Comparison of ENCODE assay signal across 8 cellular contexts in genomic region chr4:51655-52277, GRCh38. TPM values are rescaled to one million over a fixed set of nuclear protein-coding genes. Genes with fewer than 3 reads are reported as not detected.
DNase-seq lines count a peak whose midpoint lies in the region; ATAC-seq and TF ChIP-seq lines count a peak whose summit lies in the region.
"Not testable (repeated sequence)": the region's sequence is repeated elsewhere in the genome, so short reads cannot be mapped to it uniquely, and the experiment has no call there.

No MANE protein-coding gene starts in this region.

- peak; percentile 47 for ATAC-seq in GM18909 (IDR thresholded peaks at IDR 0.05; ENCODE audit: poor library complexity, unreplicated experiment)
- ATAC-seq in GM21529 (IDR thresholded peaks at IDR 0.05; ENCODE audit: unreplicated experiment): peak; percentile 61
- ATAC-seq in HG02885 (IDR thresholded peaks at IDR 0.05; ENCODE audit: poor library complexity, unreplicated experiment): peak; percentile 50
- ATAC-seq in HG03342 (IDR thresholded peaks at IDR 0.05; ENCODE audit: unreplicated experiment): peak; percentile 68
- ATAC-seq in naive thymus-derived CD4-positive, alpha-beta T cell: peak; percentile 66

- not testable (repeated sequence) for H3K9me3 ChIP-seq in BLaER1; SU-DHL-6 (ENCODE audit: insufficient read depth, low read length); naive thymus-derived CD4-positive, alpha-beta T cell (ENCODE audit: control insufficient read depth in 2 of 3, low read length in 3 of 3)

- not testable (repeated sequence) for H3K4me3 ChIP-seq in BLaER1; SU-DHL-6 (ENCODE audit: insufficient read depth, low read length, poor library complexity, severe bottlenecking); naive thymus-derived CD4-positive, alpha-beta T cell (ENCODE audit: low read length)

- not testable (repeated sequence) for H3K9ac ChIP-seq in BLaER1
- peak overlapping the region; percentile 69; the same call in 1 of the 2 replicates for H3K9ac ChIP-seq in SU-DHL-6 (ENCODE audit: low read length)

- intact Hi-C loops in naive thymus-derived CD4-positive, alpha-beta T cell (cut with micrococcal nuclease): not testable (repeated sequence)

- H4K20me1 ChIP-seq in BLaER1; SU-DHL-6 (ENCODE audit: low read depth, low read length): not testable (repeated sequence)

- peaks cover 0 to 12% (median 0%) of the 10 kb centered on the region in 11 donors for H3K9me3 Mint-ChIP-seq in naive thymus-derived CD4-positive, alpha-beta T cell

- not testable (repeated sequence) for H3K4me3 Mint-ChIP-seq in naive thymus-derived CD4-positive, alpha-beta T cell

- H3K9me2 ChIP-seq in SU-DHL-6 (replicated peaks; ENCODE audit: insufficient read depth, low read length): not testable (repeated sequence)

- not testable (repeated sequence) for H3K36me3 ChIP-seq in BLaER1; SU-DHL-6 (ENCODE audit: low read length); naive thymus-derived CD4-positive, alpha-beta T cell (ENCODE audit: control insufficient read depth in 2 of 3, insufficient read depth in 3 of 3, low read length in 3 of 3)

- POLR2A ChIA-PET in naive thymus-derived CD4-positive, alpha-beta T cell (lab: Charles Lee): interaction anchor here (0.6 to 2.0 kb wide), 3 partner anchors 71 to 394 kb away, joined by 3 to 5 read pairs (median 3); partner anchors contain the start of gene ZNF718

- H3K27ac ChIP-seq in BLaER1 (peak overlapping the region; percentile 77; the same call in 1 of the 2 replicates), SU-DHL-6 (ENCODE audit: low read depth, low read length) (peak overlapping the region; percentile 87)
- H3K27ac ChIP-seq in naive thymus-derived CD4-positive, alpha-beta T cell (ENCODE audit: low read depth, low read length): not testable (repeated sequence)

- H3K27me3 ChIP-seq in BLaER1; SU-DHL-6 (ENCODE audit: low read length); naive thymus-derived CD4-positive, alpha-beta T cell (ENCODE audit: control insufficient read depth in 2 of 2, insufficient read depth in 2 of 2, low read length in 2 of 2): not testable (repeated sequence)

- not testable (repeated sequence) for H3K4me2 ChIP-seq in BLaER1; SU-DHL-6 (ENCODE audit: low read depth, low read length, poor library complexity, severe bottlenecking)

- not testable (repeated sequence) for TF ChIP-seq CTCF in SU-DHL-6 (IDR thresholded peaks at IDR 0.05; ENCODE audit: insufficient read depth, low read length, poor library complexity, severe bottlenecking)

- H3K4me1 Mint-ChIP-seq in naive thymus-derived CD4-positive, alpha-beta T cell: not testable (repeated sequence)

- H3K4me1 ChIP-seq in BLaER1; naive thymus-derived CD4-positive, alpha-beta T cell (ENCODE audit: control insufficient read depth in 2 of 2, insufficient read depth in 2 of 2, low read length in 2 of 2): not testable (repeated sequence)

- not testable (repeated sequence) for H3K79me2 ChIP-seq in SU-DHL-6 (ENCODE audit: insufficient read depth, low read length)

- H3F3A ChIP-seq in SU-DHL-6 (ENCODE audit: insufficient read depth): not testable (repeated sequence)

- peak; percentile 9 for DNase-seq in activated naive CD4-positive, alpha-beta T cell treated with Interleukin-2 at 50 U/mL for 16 hours
- DNase-seq in naive thymus-derived CD4-positive, alpha-beta T cell: peak in 7 of 9 donors; percentile 39 to 65 (median 57)

- not testable (repeated sequence) for H2AFZ ChIP-seq in SU-DHL-6 (ENCODE audit: low read depth, low read length, severe bottlenecking)

- H3K27me3 Mint-ChIP-seq in naive thymus-derived CD4-positive, alpha-beta T cell: not testable (repeated sequence)

- not testable (repeated sequence) for H3K36me3 Mint-ChIP-seq in naive thymus-derived CD4-positive, alpha-beta T cell

- not testable (repeated sequence) for H3K27ac Mint-ChIP-seq in naive thymus-derived CD4-positive, alpha-beta T cell

- CTCF ChIA-PET in naive thymus-derived CD4-positive, alpha-beta T cell (lab: Charles Lee): not testable (repeated sequence)

RNA-seq across cellular contexts. Expression of gene ZNF595, which starts 1.4 kb away (rescaled TPM):
- 10 to 100 TPM in 2 of 5 experiments, 1 to 10 TPM in 3; 2.4 to 16.5 (median 8.9) TPM for total RNA-seq in naive thymus-derived CD4-positive, alpha-beta T cell
- polyA plus RNA-seq in naive thymus-derived CD4-positive, alpha-beta T cell: 10 to 100 TPM in 1 of 2 donors, 1 to 10 TPM in 1; 2.4 to 16.4 TPM
